8 cellular contexts compared by ENCODE assay signal in genomic region chr1:67685067-67685557, GRCh38. TPM values are rescaled to one million over a fixed set of nuclear protein-coding genes. Genes with fewer than 3 reads are reported as not detected.
A peak's percentile ranks its signal among the peaks of the same experiment; 100 is the strongest.
DNase-seq lines count a peak whose midpoint lies in the region; ATAC-seq and TF ChIP-seq lines count a peak whose summit lies in the region.

Gene GADD45A (plus strand): TSS chr1:67685201. CDS start chr1:67685495, 294 bp downstream.

- peaks cover 38% of the 10 kb centered on the region for H3K4me1 Mint-ChIP-seq in activated B cell treated with CpG ODN at 0.5 μM for 24 hours

- H3K9me3 Mint-ChIP-seq in activated B cell treated with CpG ODN at 0.5 μM for 24 hours, result no peaks in the 10 kb centered on the region

- CTCF ChIA-PET in activated B cell treated with CpG ODN at 0.5 μM for 24 hours (lab: Charles Lee), result interaction anchor here (3.8 kb wide), 1 partner anchor 75 kb away, joined by 17 read pairs; no protein-coding TSS in a partner anchor

- TF ChIP-seq CTCF in activated B cell treated with CpG ODN at 0.5 μM for 24 hours (IDR thresholded peaks at IDR 0.05), result no peak

- H3K27me3 Mint-ChIP-seq in activated B cell treated with CpG ODN at 0.5 μM for 24 hours, result no peaks in the 10 kb centered on the region

- peak; percentile 91 for ATAC-seq in HG03196 (IDR thresholded peaks at IDR 0.05; ENCODE audit: unreplicated experiment)
- ATAC-seq in activated B cell treated with CpG ODN at 0.5 μM for 24 hours (ENCODE audit: low read depth), result peak; percentile 87

- peak within 1 kb of the TSS; percentile 95 for H3K4me3 Mint-ChIP-seq in activated B cell treated with CpG ODN at 0.5 μM for 24 hours

- peak; percentile 100 for TF ChIP-seq POLR2A in GM18951 (IDR thresholded peaks at IDR 0.05; ENCODE audit: extremely low read depth, insufficient read depth, insufficient read length)

- in situ Hi-C loops in GM18951 (cut with MboI; ENCODE audit: low sequenced_read_pairs, unreplicated experiment), result no loop called here

- POLR2A ChIA-PET in activated B cell treated with CpG ODN at 0.5 μM for 24 hours (lab: Charles Lee), result interaction anchor here (0.7 to 3.2 kb wide), 10 partner anchors 8 to 754 kb away, joined by 3 to 20 read pairs (median 6); partner anchors contain the start of genes SERBP1 and SLC35D1

- H3K27ac ChIP-seq in caudate nucleus (ENCODE audit: low read depth, low read length), result peak within 1 kb of the TSS; percentile 80

- H3K27ac Mint-ChIP-seq in activated B cell treated with CpG ODN at 0.5 μM for 24 hours, result peak within 1 kb of the TSS; percentile 81

- peaks cover 14% of the 10 kb centered on the region for H3K36me3 Mint-ChIP-seq in activated B cell treated with CpG ODN at 0.5 μM for 24 hours (ENCODE audit: low read depth)

- DNase-seq in AG08395 (ENCODE audit: low spot score) (peak; percentile 96), NCI-H345 (lab: John Stamatoyannopoulos, UW) (peak; percentile 99), activated B cell treated with CpG ODN at 0.5 μM for 24 hours (peak; percentile 81), caudate nucleus (lab: John Stamatoyannopoulos, UW) (peak; percentile 85 to 99 (median 97)), inferior parietal cortex (ENCODE audit: extremely low spot score) (peak; percentile 96)
- DNase-seq in stimulated activated CD4-positive, alpha-beta T cell treated with anti-CD3 and anti-CD28 coated beads, Interleukin-12 subunit alpha, Interleukin-12 subunit beta, amount 100 ng/mL, for 24 hours (ENCODE audit: low read depth in 2 of 2), result peak; percentile 89 to 91

- intact Hi-C loops in activated B cell treated with CpG ODN at 0.5 μM for 24 hours (cut with micrococcal nuclease), result loop anchor here (1.0 to 10.0 kb wide), 9 partner anchors 8 to 1410 kb away; partner anchors contain the start of genes SERBP1 and SLC35D1

RNA-seq across cellular contexts. Expression of gene GADD45A, which starts in this region (rescaled TPM):
- total RNA-seq in activated B cell treated with CpG ODN at 0.5 μM for 24 hours, result 8.3 and 8.7 TPM in 2 replicates

Comparison
In these comparisons a context has a peak if more than half of its experiments do, and no peak if none do; other contexts are left out.
1. Peak in every context shown above with its lines: DNase-seq, ATAC-seq and H3K27ac ChIP-seq.